1 cellular context compared by ENCODE assay signal in genomic region chr2:38174131-38174530, GRCh38.
TF ChIP-seq lines count a peak whose summit lies in the region.

No MANE protein-coding gene starts in this region.

TF ChIP-seq in IMR-90, 13 proteins besides CTCF, POLR2A, EP300 and RAD21:
- TF ChIP-seq MAZ (IDR thresholded peaks at IDR 0.05; ENCODE audit: borderline replicate concordance, low read depth, low read length), result no peak
- no peak for TF ChIP-seq SMC3 (IDR thresholded peaks at IDR 0.05; ENCODE audit: low read depth, low read length)
- no peak for TF ChIP-seq ELK1 (IDR thresholded peaks at IDR 0.05; ENCODE audit: borderline replicate concordance, low read depth, low read length)
- TF ChIP-seq MXI1 (IDR thresholded peaks at IDR 0.05; ENCODE audit: borderline replicate concordance, low read depth, low read length), result no peak
- TF ChIP-seq NFE2L2 (IDR thresholded peaks at IDR 0.05; ENCODE audit: low read depth, low read length), result no peak
- no peak for TF ChIP-seq USF2 (IDR thresholded peaks at IDR 0.05; ENCODE audit: low read depth, low read length)
- TF ChIP-seq FOS (IDR thresholded peaks at IDR 0.05; ENCODE audit: low read depth, low read length), result no peak
- TF ChIP-seq BHLHE40 (IDR thresholded peaks at IDR 0.05; ENCODE audit: low read depth, low read length), result no peak
- no peak for TF ChIP-seq MAFK (IDR thresholded peaks at IDR 0.05; ENCODE audit: low read depth, low read length)
- TF ChIP-seq RFX5 (IDR thresholded peaks at IDR 0.05; ENCODE audit: low read depth, low read length), result no peak
- no peak for TF ChIP-seq RCOR1 (IDR thresholded peaks at IDR 0.05; ENCODE audit: insufficient replicate concordance, low read length)
- no peak for TF ChIP-seq CEBPB (IDR thresholded peaks at IDR 0.05; ENCODE audit: low read depth, low read length)
- TF ChIP-seq CHD1 (IDR thresholded peaks at IDR 0.05; ENCODE audit: low read depth, low read length), result no peak
TF ChIP-seq in IMR-90: peak in this region for 0.
